Comparison of ENCODE assay signal across 8 cellular contexts in the genomic region with DNA sequence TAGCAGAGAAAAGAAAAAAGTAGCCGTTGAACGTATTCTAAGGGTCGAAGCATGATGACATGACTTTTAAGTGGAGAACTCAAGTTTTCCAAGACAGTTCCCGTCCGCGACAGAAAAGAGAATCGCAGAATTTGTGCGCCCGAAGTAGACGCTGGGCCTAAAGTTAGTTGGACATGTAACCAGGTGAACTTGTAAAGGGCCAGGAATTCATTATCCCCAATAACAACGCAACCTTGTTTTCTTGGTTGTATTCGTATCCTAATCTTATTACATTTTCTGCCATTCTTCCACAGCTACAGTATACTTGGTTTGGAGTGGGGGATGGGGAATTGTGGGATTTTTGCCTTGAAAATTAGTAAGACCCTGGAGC. TPM values are rescaled to one million over a fixed set of nuclear protein-coding genes. Genes with fewer than 3 reads are reported as not detected.
A peak's percentile ranks its signal among the peaks of the same experiment; 100 is the strongest.
DNase-seq lines count a peak whose midpoint lies in the region; ATAC-seq and TF ChIP-seq lines count a peak whose summit lies in the region.

No MANE protein-coding gene starts in this region.

- no peak for TF ChIP-seq POLR2A in uterus (IDR thresholded peaks at IDR 0.05)

- intact Hi-C loops in uterus (cut with DNase I; ENCODE audit: low total_unique reads): no loop called here

- peak overlapping the region; percentile 88 for H3K18ac ChIP-seq in mesendoderm (ENCODE audit: low read length)

- ATAC-seq in GM21360 (IDR thresholded peaks at IDR 0.05; ENCODE audit: unreplicated experiment): no peak

- peak overlapping the region; percentile 95 for H3K9ac ChIP-seq in mesendoderm (ENCODE audit: low read length)

- peak overlapping the region; percentile 92 for H3K4me3 ChIP-seq in choroid plexus epithelial cell (ENCODE audit: low read depth, low read length)
- H3K4me3 ChIP-seq in mesendoderm (ENCODE audit: low read length): peak overlapping the region; percentile 96
- peak overlapping the region; percentile 82 to 93 for H3K4me3 ChIP-seq in uterus

- no peak overlapping the region for H2BK5ac ChIP-seq in mesendoderm (ENCODE audit: low read length)

- H3K79me1 ChIP-seq in mesendoderm (ENCODE audit: low read length): peaks cover 6% of the 10 kb centered on the region

- H3K56ac ChIP-seq in mesendoderm (ENCODE audit: low read length): peak overlapping the region; percentile 96

- H3K9me3 ChIP-seq in uterus: no peaks in the 10 kb centered on the region

- H4K8ac ChIP-seq in mesendoderm (ENCODE audit: low read depth, low read length): no peak overlapping the region

- H3K79me2 ChIP-seq in mesendoderm (ENCODE audit: control insufficient read depth, insufficient read depth, low read length): peaks cover 49% of the 10 kb centered on the region

- H3K27me3 ChIP-seq in mesendoderm (ENCODE audit: insufficient read depth, low read length, poor library complexity): no peaks in the 10 kb centered on the region
- no peaks in the 10 kb centered on the region for H3K27me3 ChIP-seq in uterus

- no peak overlapping the region for H4K5ac ChIP-seq in mesendoderm (ENCODE audit: low read length)

- no peak overlapping the region for H2AK5ac ChIP-seq in mesendoderm (ENCODE audit: low read length)

- H3K36me3 ChIP-seq in mesendoderm (ENCODE audit: control insufficient read depth, insufficient read depth, low read length) (peaks cover 2% of the 10 kb centered on the region), uterus (no peaks in the 10 kb centered on the region)

- DNase-seq in GM04503 (ENCODE audit: low read depth) (peak; percentile 21), OCI-M1 (lab: John Stamatoyannopoulos, UW) (peak; percentile 74), choroid plexus epithelial cell (ENCODE audit: low read depth) (peak; percentile 64), mesendoderm (peak; percentile 67), uterus (peak in 1 of 2 donors; percentile 21), SHP77 (lab: John Stamatoyannopoulos, UW) (no peak), COLO829 (ENCODE audit: low spot score) (no peak)

- H3K4me1 ChIP-seq in mesendoderm (ENCODE audit: control insufficient read depth, low read depth, low read length) (peaks cover 7% of the 10 kb centered on the region), uterus (peaks cover 7 to 14% of the 10 kb centered on the region in 2 donors)

- WGBS in mesendoderm (ENCODE audit: extremely low coverage, insufficient coverage, low lambda C conversion rate): no CpG with 5 or more reads among the region's 12 CpGs

- peak overlapping the region; percentile 44 for H3K4me2 ChIP-seq in mesendoderm (ENCODE audit: low read length)

- TF ChIP-seq CTCF in choroid plexus epithelial cell (conservative IDR thresholded peaks at IDR 0.05; ENCODE audit: low read depth, low read length): no peak
- no peak for TF ChIP-seq CTCF in uterus (IDR thresholded peaks at IDR 0.05)

- H3K27ac ChIP-seq in mesendoderm (ENCODE audit: low read depth, low read length) (peak overlapping the region; percentile 70), uterus (peak overlapping the region; percentile 92)

- H2BK120ac ChIP-seq in mesendoderm (ENCODE audit: low read depth, low read length): no peak overlapping the region

- H3K4ac ChIP-seq in mesendoderm (ENCODE audit: low read depth, low read length): peak overlapping the region; percentile 88

- no peak overlapping the region for H2BK15ac ChIP-seq in mesendoderm (replicated peaks; ENCODE audit: low read depth)

- no peak overlapping the region for H3K23ac ChIP-seq in mesendoderm (ENCODE audit: low read length)

RNA-seq across cellular contexts. Expression of a gene that starts 0.9 kb away (rescaled TPM):
- polyA plus RNA-seq in mesendoderm (2013, experiment 1 of 2): 18.3 TPM
- polyA plus RNA-seq in mesendoderm (2013, experiment 2 of 2): 18.5 TPM
- total RNA-seq in uterus: 10 to 100 TPM; 35.6 to 97.9 (median 65.4) TPM

Comparison
In these comparisons a context has a peak if more than half of its experiments do, and no peak if none do; other contexts are left out.
1. DNase-seq: peak in GM04503 (single experiment), OCI-M1 (single experiment), choroid plexus epithelial cell (single experiment) and mesendoderm (single experiment); none in SHP77 (0 of 2) and COLO829 (single experiment).
2. Peak in every context shown above with its lines, with median percentiles within 50 percentile points of each other: H3K4me3 ChIP-seq.